Comparison of ENCODE assay signal across 1 cellular context in genomic region chr10:24259365-24260125, GRCh38.
TF ChIP-seq lines count a peak whose summit lies in the region.

No MANE protein-coding gene starts in this region.

TF ChIP-seq in HepG2, 621 proteins besides CTCF, POLR2A, EP300 and RAD21:
- TF ChIP-seq CEBPG (CRISPR knock-in tag; IDR thresholded peaks at IDR 0.05) = peak; percentile 62
- no peak for TF ChIP-seq ARID2 (CRISPR knock-in tag; IDR thresholded peaks at IDR 0.05; ENCODE audit: borderline replicate concordance)
- peak; percentile 92 for TF ChIP-seq CEBPB (IDR thresholded peaks at IDR 0.05; ENCODE audit: borderline replicate concordance, low read depth, low read length)
- no peak for TF ChIP-seq ZMYM2 (CRISPR knock-in tag; IDR thresholded peaks at IDR 0.05)
- TF ChIP-seq, protein P1, sequence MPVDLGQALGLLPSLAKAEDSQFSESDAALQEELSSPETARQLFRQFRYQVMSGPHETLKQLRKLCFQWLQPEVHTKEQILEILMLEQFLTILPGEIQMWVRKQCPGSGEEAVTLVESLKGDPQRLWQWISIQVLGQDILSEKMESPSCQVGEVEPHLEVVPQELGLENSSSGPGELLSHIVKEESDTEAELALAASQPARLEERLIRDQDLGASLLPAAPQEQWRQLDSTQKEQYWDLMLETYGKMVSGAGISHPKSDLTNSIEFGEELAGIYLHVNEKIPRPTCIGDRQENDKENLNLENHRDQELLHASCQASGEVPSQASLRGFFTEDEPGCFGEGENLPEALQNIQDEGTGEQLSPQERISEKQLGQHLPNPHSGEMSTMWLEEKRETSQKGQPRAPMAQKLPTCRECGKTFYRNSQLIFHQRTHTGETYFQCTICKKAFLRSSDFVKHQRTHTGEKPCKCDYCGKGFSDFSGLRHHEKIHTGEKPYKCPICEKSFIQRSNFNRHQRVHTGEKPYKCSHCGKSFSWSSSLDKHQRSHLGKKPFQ (CRISPR knock-in tag; IDR thresholded peaks at IDR 0.05; ENCODE audit: insufficient replicate concordance) = no peak
- TF ChIP-seq BORCS8-MEF2B (CRISPR knock-in tag; IDR thresholded peaks at IDR 0.05) = no peak
- TF ChIP-seq SCMH1 (CRISPR knock-in tag; IDR thresholded peaks at IDR 0.05; ENCODE audit: borderline replicate concordance) = no peak
- TF ChIP-seq ZC3H13 (CRISPR knock-in tag; IDR thresholded peaks at IDR 0.05) = no peak
TF ChIP-seq in HepG2: peak in this region for 2.
